In genomic region chr12:95972832-95973465, GRCh38 we compare ENCODE assay signal across 18 cellular contexts. TPM values are rescaled to one million over a fixed set of nuclear protein-coding genes. Genes with fewer than 3 reads are reported as not detected.
"Had no signal": no experiment of that assay in that cellular context is flagged by ENCODE, and none has a peak within 500 bp of the region (broad histone marks: within the 10 kb centered on the region; RNA-seq: fewer than 3 reads in every experiment).

No MANE protein-coding gene starts in this region.

- H3K36me3 ChIP-seq: stomach had no signal

- H3K4me2 ChIP-seq: smooth muscle cell had no signal

- H3K4me3 ChIP-seq: coronary artery, left lung, mucosa of descending colon, smooth muscle cell, stomach, testis had no signal

- H3K27me3 ChIP-seq: left lung, stomach, testis had no signal

- H3K27ac ChIP-seq: coronary artery, left lung, stomach, testis had no signal

- DNase-seq: activated CD4-positive, alpha-beta T cell treated with anti-CD3 and anti-CD28 coated beads, Interleukin-2, amount 10 ng/mL, durations not matched to agents 24 days and 14 days; activated CD4-positive, CD25-positive, alpha-beta regulatory T cell; activated CD8-positive, alpha-beta memory T cell treated with anti-CD3 and anti-CD28 coated beads, Interleukin-2, amount 50 U/mL, for 48 hours; activated gamma-delta T cell treated with Interleukin-2 at 50 U/mL for 16 hours; activated naive CD8-positive, alpha-beta T cell treated with anti-CD3 and anti-CD28 coated beads for 36 hours; activated T-cell treated with anti-CD3 and anti-CD28 coated beads, Interleukin-2, amount 50 U/mL, for 72 hours; left lung; mucosa of descending colon; naive thymus-derived CD8-positive, alpha-beta T cell; nucleus accumbens; right cardiac atrium; stomach; testis had no signal

- H3K9me3 ChIP-seq: left lung, mucosa of descending colon, stomach, testis had no signal

- ATAC-seq: activated T-cell treated with anti-CD3 and anti-CD28 coated beads, Interleukin-2, amount 50 U/mL, for 72 hours; esophagus mucosa; left lung; mucosa of descending colon; naive thymus-derived CD8-positive, alpha-beta T cell; right cardiac atrium had no signal

- H3K4me1 ChIP-seq: left lung, stomach, testis had no signal

RNA-seq across cellular contexts. Expression of gene HAL, which starts 23.2 kb away (rescaled TPM):
- polyA plus RNA-seq: naive thymus-derived CD8-positive, alpha-beta T cell; smooth muscle cell had no signal

RNA-seq across cellular contexts. Expression of gene AMDHD1, which starts 29.8 kb away (rescaled TPM):
- total RNA-seq: stomach had no signal

RNA-seq across cellular contexts. Expression of gene CCDC38, which starts 30.5 kb away (rescaled TPM):
- total RNA-seq: activated CD4-positive, alpha-beta T cell treated with anti-CD3 and anti-CD28 coated beads, Interleukin-2, amount 10 ng/mL, durations not matched to agents 24 days and 14 days; esophagus mucosa; mucosa of descending colon; posterior vena cava; smooth muscle cell; stomach; ureter had no signal
- polyA plus RNA-seq: naive thymus-derived CD8-positive, alpha-beta T cell; stomach had no signal
